In genomic region chr6:161254754-161255253, GRCh38 we compare ENCODE assay signal across 21 cellular contexts. TPM values are rescaled to one million over a fixed set of nuclear protein-coding genes. Genes with fewer than 3 reads are reported as not detected.
A peak's percentile ranks its signal among the peaks of the same experiment; 100 is the strongest.
DNase-seq lines count a peak whose midpoint lies in the region; ATAC-seq, FAIRE-seq and TF ChIP-seq lines count a peak whose summit lies in the region.
"Had no signal": no experiment of that assay in that cellular context is flagged by ENCODE, and none has a peak within 500 bp of the region (broad histone marks: within the 10 kb centered on the region; RNA-seq: fewer than 3 reads in every experiment).

No MANE protein-coding gene starts in this region.

- peaks cover 6% of the 10 kb centered on the region for H3K4me1 Mint-ChIP-seq in central memory CD8-positive, alpha-beta T cell
- H3K4me1 Mint-ChIP-seq: CD14-positive monocyte had no signal

- H3K36me3 Mint-ChIP-seq in central memory CD8-positive, alpha-beta T cell (ENCODE audit: insufficient read depth): peaks cover 6% of the 10 kb centered on the region

- ATAC-seq in Right ventricle myocardium superior (ENCODE audit: poor library complexity): peak; percentile 25
- ATAC-seq in Right ventricle myocardium inferior: no peak
- no peak for ATAC-seq in central memory CD8-positive, alpha-beta T cell (replicated peaks; ENCODE audit: extremely low read depth, poor library complexity, severe bottlenecking)
- ATAC-seq in left lung: peak; percentile 27
- no peak for ATAC-seq in lower lobe of right lung
- no peak for ATAC-seq in HG02938 (IDR thresholded peaks at IDR 0.05; ENCODE audit: unreplicated experiment)
- ATAC-seq: left colon; naive thymus-derived CD8-positive, alpha-beta T cell had no signal

- H3K27ac Mint-ChIP-seq in central memory CD8-positive, alpha-beta T cell (ENCODE audit: low read depth): peak overlapping the region; percentile 25
- H3K27ac Mint-ChIP-seq: activated naive CD8-positive, alpha-beta T cell; naive thymus-derived CD8-positive, alpha-beta T cell had no signal

- no peak overlapping the region for H3K9ac ChIP-seq in kidney (ENCODE audit: low read length in 2 of 2)

- no peak overlapping the region for H3K4me3 Mint-ChIP-seq in central memory CD8-positive, alpha-beta T cell
- H3K4me3 Mint-ChIP-seq: activated naive CD8-positive, alpha-beta T cell; CD14-positive monocyte; naive thymus-derived CD8-positive, alpha-beta T cell had no signal

- no peak overlapping the region for H3K4me3 ChIP-seq in left lung
- H3K4me3 ChIP-seq in transverse colon: no peak overlapping the region
- H3K4me3 ChIP-seq in lower lobe of right lung: no peak overlapping the region
- no peak overlapping the region for H3K4me3 ChIP-seq in kidney (ENCODE audit: low read length in 2 of 2)
- H3K4me3 ChIP-seq: heart right ventricle, testis had no signal

- in situ Hi-C loops in transverse colon (cut with MboI; ENCODE audit: low pct_ligation_motif_present in 1 of 4, low pct_unique_long_range_greater_than_20kb in 1 of 4, low sequenced_read_pairs in 3 of 4): no loop called here

- H3K27me3 Mint-ChIP-seq in central memory CD8-positive, alpha-beta T cell: no peaks in the 10 kb centered on the region
- H3K27me3 Mint-ChIP-seq: activated naive CD8-positive, alpha-beta T cell; naive thymus-derived CD8-positive, alpha-beta T cell had no signal

- intact Hi-C loops in Right ventricle myocardium superior (cut with DNase I): no loop called here
- intact Hi-C loops in Right ventricle myocardium inferior (cut with DNase I): no loop called here
- intact Hi-C loops in left lung (cut with DNase I): no loop called here
- intact Hi-C loops in transverse colon (cut with DNase I; ENCODE audit: low total_unique reads): no loop called here
- intact Hi-C loops in lower lobe of right lung (cut with DNase I): no loop called here
- intact Hi-C loops in kidney (cut with DNase I): no loop called here

- H3K27me3 ChIP-seq in left lung (no peaks in the 10 kb centered on the region), transverse colon (no peaks in the 10 kb centered on the region), lower lobe of right lung (ENCODE audit: low read depth) (no peaks in the 10 kb centered on the region)
- H3K27me3 ChIP-seq: heart right ventricle, testis had no signal

- no peaks in the 10 kb centered on the region for H3K9me3 Mint-ChIP-seq in central memory CD8-positive, alpha-beta T cell
- H3K9me3 Mint-ChIP-seq: naive thymus-derived CD8-positive, alpha-beta T cell had no signal

- H3K36me3 ChIP-seq in left lung (peaks cover 0 to 14% of the 10 kb centered on the region in 2 donors), transverse colon (no peaks in the 10 kb centered on the region), lower lobe of right lung (no peaks in the 10 kb centered on the region), kidney (ENCODE audit: control insufficient read depth in 1 of 2, insufficient read depth in 2 of 2, low read length in 2 of 2) (no peaks in the 10 kb centered on the region)

- H3K9me3 ChIP-seq in left lung (no peaks in the 10 kb centered on the region), transverse colon (no peaks in the 10 kb centered on the region), lower lobe of right lung (no peaks in the 10 kb centered on the region), kidney (ENCODE audit: control insufficient read depth in 1 of 2, low read length in 2 of 2) (no peaks in the 10 kb centered on the region)
- H3K9me3 ChIP-seq: testis had no signal

- TF ChIP-seq CTCF in left lung (IDR thresholded peaks at IDR 0.05) (no peak), transverse colon (IDR thresholded peaks at IDR 0.05) (no peak), lower lobe of right lung (IDR thresholded peaks at IDR 0.05) (no peak), kidney (IDR thresholded peaks at IDR 0.05; ENCODE audit: borderline replicate concordance, extremely low read depth, insufficient read depth) (no peak)

- H3K4me1 ChIP-seq in left lung (no peaks in the 10 kb centered on the region), transverse colon (peaks cover 0 to 14% (median 4%) of the 10 kb centered on the region in 4 donors), lower lobe of right lung (no peaks in the 10 kb centered on the region), kidney (ENCODE audit: control insufficient read depth in 1 of 2, insufficient read depth in 1 of 2, low read depth in 1 of 2, low read length in 2 of 2) (no peaks in the 10 kb centered on the region)
- H3K4me1 ChIP-seq: testis had no signal

- TF ChIP-seq POLR2A in transverse colon (IDR thresholded peaks at IDR 0.05): no peak

- H3K27ac ChIP-seq in left lung (no peak overlapping the region), transverse colon (peak overlapping the region; percentile 8 to 55 (median 34)), lower lobe of right lung (no peak overlapping the region), kidney (ENCODE audit: low read depth in 2 of 2, low read length in 2 of 2) (no peak overlapping the region)
- H3K27ac ChIP-seq: 22Rv1, heart right ventricle, testis had no signal

- no peak for FAIRE-seq in kidney (lab: Jason Lieb, UNC)
- FAIRE-seq: endothelial cell of umbilical vein had no signal

- TF ChIP-seq EP300 in transverse colon (IDR thresholded peaks at IDR 0.05; ENCODE audit: low read depth): no peak

- WGBS in transverse colon (ENCODE audit: low coverage in 1 of 2), 2 donors: 63 to 91% methylated on average over 6 to 10 of the region's 10 CpGs

- DNase-seq in Right ventricle myocardium superior: no peak
- DNase-seq in Right ventricle myocardium inferior (ENCODE audit: missing footprints): no peak
- DNase-seq in central memory CD8-positive, alpha-beta T cell (ENCODE audit: low spot score in 2 of 2): no peak
- no peak for DNase-seq in left lung
- no peak for DNase-seq in transverse colon
- no peak for DNase-seq in lower lobe of right lung
- no peak for DNase-seq in kidney
- DNase-seq: activated CD4-positive, alpha-beta T cell treated with anti-CD3 and anti-CD28 coated beads, Interleukin-2, amount 50 U/mL, for 4 hours; activated T-cell treated with anti-CD3 and anti-CD28 coated beads, Interleukin-2, amount 50 U/mL, for 48 hours; heart right ventricle; left colon; naive thymus-derived CD8-positive, alpha-beta T cell; NCI-H446; SIG-M5; T1000; testis had no signal

RNA-seq across cellular contexts. Expression of gene AGPAT4, which starts 19.1 kb away (rescaled TPM):
- total RNA-seq in Right ventricle myocardium superior: 2.1 TPM
- 2.4 TPM for total RNA-seq in Right ventricle myocardium inferior
- total RNA-seq in left lung: 10 to 100 TPM; 13.4 to 14.8 TPM
- total RNA-seq in transverse colon: 1 to 10 TPM; 2.2 to 6.4 (median 4.4) TPM
- total RNA-seq in lower lobe of right lung: 19.7 TPM
- 12.3 TPM for total RNA-seq in kidney
- 3.3 TPM for polyA plus RNA-seq in kidney (ENCODE audit: insufficient read depth, low read depth, low replicate concordance)

Comparison
In these comparisons a context has a peak if more than half of its experiments do, and no peak if none do; other contexts are left out.
1. ATAC-seq: peak in Right ventricle myocardium superior (single experiment) and left lung (single experiment); none in Right ventricle myocardium inferior (single experiment), central memory CD8-positive, alpha-beta T cell (single experiment), lower lobe of right lung (0 of 2) and HG02938 (single experiment).
2. H3K27ac ChIP-seq: peak in transverse colon (4 of 4); none in left lung (0 of 2), lower lobe of right lung (single experiment) and kidney (0 of 2).